Comparison of ENCODE assay signal across 8 cellular contexts in genomic region chr14:78947681-78948080, GRCh38.
"Had no signal": no experiment of that assay in that cellular context is flagged by ENCODE, and none has a peak within 500 bp of the region (broad histone marks: within the 10 kb centered on the region; RNA-seq: fewer than 3 reads in every experiment).

No MANE protein-coding gene starts in this region.

- H3K36me3 Mint-ChIP-seq: IgD-negative memory B cell had no signal

- H3K27me3 Mint-ChIP-seq: IgD-negative memory B cell had no signal

- FAIRE-seq: HepG2, HTR-8/SVneo, K562 had no signal

- H3K27ac ChIP-seq: HL-60 had no signal

- H3K4me1 Mint-ChIP-seq: IgD-negative memory B cell had no signal

- DNase-seq: IMR-90, KBM-7, KG1 had no signal

- H3K4me3 Mint-ChIP-seq: IgD-negative memory B cell had no signal

- H3K4me3 ChIP-seq: K562 had no signal
